8 cellular contexts compared by ENCODE assay signal in genomic region chr2:174487536-174488162, GRCh38.
DNase-seq lines count a peak whose midpoint lies in the region; ATAC-seq and TF ChIP-seq lines count a peak whose summit lies in the region.

No MANE protein-coding gene starts in this region.

- peaks cover 16% of the 10 kb centered on the region for H3K4me1 ChIP-seq in muscle layer of colon (ENCODE audit: insufficient read depth, low read length)

- no peaks in the 10 kb centered on the region for H3K9me3 ChIP-seq in muscle layer of colon (ENCODE audit: low read length)

- DNase-seq in caudate nucleus (lab: John Stamatoyannopoulos, UW) (no peak), dedifferentiated amniotic fluid mesenchymal stem cell (ENCODE audit: extremely low spot score) (no peak), islet precursor cell (no peak)

- H3K27me3 ChIP-seq in muscle layer of colon (ENCODE audit: control insufficient read depth in 1 of 2, insufficient read depth in 2 of 2, low read length in 2 of 2), result no peaks in the 10 kb centered on the region

- ATAC-seq in GM18505 (IDR thresholded peaks at IDR 0.05; ENCODE audit: unreplicated experiment) (peak; percentile 13), HG03457 (IDR thresholded peaks at IDR 0.05; ENCODE audit: unreplicated experiment) (peak; percentile 4), HG03097 (IDR thresholded peaks at IDR 0.05; ENCODE audit: low FRiP score, unreplicated experiment) (no peak), GM21619 (IDR thresholded peaks at IDR 0.05; ENCODE audit: unreplicated experiment) (no peak)

- H3K27ac ChIP-seq in caudate nucleus (ENCODE audit: low read depth, low read length), result peak overlapping the region; percentile 89
- H3K27ac ChIP-seq in muscle layer of colon (ENCODE audit: low read depth, low read length), result peak overlapping the region; percentile 89

- no peak overlapping the region for H3K9ac ChIP-seq in muscle layer of colon (ENCODE audit: low read length)

- H3K4me3 ChIP-seq in muscle layer of colon (ENCODE audit: low read depth in 1 of 2, low read length in 2 of 2), result peak overlapping the region; percentile 70 to 75

- no peaks in the 10 kb centered on the region for H3K36me3 ChIP-seq in muscle layer of colon (ENCODE audit: insufficient read depth, low read length)

- no peak for TF ChIP-seq POLR2A in GM18505 (IDR thresholded peaks at IDR 0.05; ENCODE audit: borderline replicate concordance, extremely low read depth, insufficient read depth, insufficient read length)

Comparison
In these comparisons a context has a peak if more than half of its experiments do, and no peak if none do; other contexts are left out.
1. ATAC-seq: peak in GM18505 (single experiment) and HG03457 (single experiment); none in HG03097 (single experiment) and GM21619 (single experiment).